ENCODE assay signal across 8 cellular contexts in the genomic region with DNA sequence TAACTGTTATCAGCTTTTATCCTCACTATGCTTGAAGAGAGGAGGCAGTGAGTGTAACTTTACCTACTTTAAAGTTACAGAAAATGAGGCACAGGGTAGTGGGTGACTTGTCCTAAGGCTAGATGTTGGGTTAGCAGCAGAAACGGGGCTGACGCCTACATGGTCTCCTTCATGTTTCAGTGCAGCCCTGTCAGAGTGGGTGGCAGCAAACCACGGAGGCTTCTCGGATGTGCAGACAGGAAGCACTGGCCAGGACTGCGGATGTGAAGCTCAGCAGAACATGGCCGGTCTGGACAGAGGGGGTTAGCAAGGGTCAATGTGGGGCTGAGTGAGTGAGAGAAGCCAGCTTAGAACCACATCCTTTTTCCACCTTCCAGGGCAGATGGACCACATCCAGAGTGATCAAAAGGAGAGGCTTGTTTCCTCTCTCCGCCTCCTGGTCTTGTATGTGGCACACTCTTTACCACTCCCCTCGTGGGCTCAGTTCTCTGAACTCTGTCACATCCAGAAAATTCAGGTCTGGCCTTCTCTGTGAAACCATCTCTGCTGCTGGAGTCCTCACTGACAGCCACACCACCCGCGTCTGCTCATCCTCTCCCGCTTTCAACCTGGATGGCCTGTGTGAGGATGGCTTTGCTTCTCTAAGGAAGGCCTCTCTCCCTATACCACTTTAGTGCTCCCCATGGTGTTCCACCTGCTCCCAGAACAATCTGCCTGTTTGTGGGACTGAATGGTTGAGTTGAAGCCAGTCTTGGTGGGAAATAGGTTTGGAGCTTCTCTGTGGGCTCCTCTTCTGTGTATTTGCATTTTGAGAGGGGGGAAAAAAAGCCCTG. TPM values are rescaled to one million over a fixed set of nuclear protein-coding genes. Genes with fewer than 3 reads are reported as not detected.
A peak's percentile ranks its signal among the peaks of the same experiment; 100 is the strongest.
DNase-seq lines count a peak whose midpoint lies in the region; ATAC-seq and TF ChIP-seq lines count a peak whose summit lies in the region.

No MANE protein-coding gene starts in this region.

- H3K4me3 ChIP-seq in spleen, result peak overlapping the region in 2 of 8 donors; percentile 17 to 48

- no peak for TF ChIP-seq POLR2A in spleen (IDR thresholded peaks at IDR 0.05)

- intact Hi-C loops in activated T-helper 1 cell treated with anti-CD3 and anti-CD28 coated beads, Interleukin-12 subunit alpha, Interleukin-12 subunit beta, Interleukin-2, Interleukin-4 antibody, amounts not matched to agents 30 ng/mL and 10 ng/mL and 1 ng/mL, durations not matched to agents 14 hours and 24 hours and 36 hours (cut with micrococcal nuclease), result loop anchor here (1.0 to 2.0 kb wide), 4 partner anchors 10 to 51 kb away; a partner anchor contains a TSS
- intact Hi-C loops in head of caudate nucleus (cut with DNase I), result no loop called here
- intact Hi-C loops in spleen (cut with DNase I; ENCODE audit: low total_unique reads), result no loop called here

- DNase-seq in EH (ENCODE audit: low read depth) (peak; percentile 52), MV-4-11 (lab: John Stamatoyannopoulos, UW) (peak; percentile 93), head of caudate nucleus (peak in 41 of 42 donors; percentile 16 to 74 (median 50)), spleen (peak; percentile 94), DMS79 (lab: John Stamatoyannopoulos, UW) (no peak), SIG-M5 treated with dmso at 0.1 percent for 504 hours (lab: John Stamatoyannopoulos, UW; ENCODE audit: unreplicated experiment) (no peak)
- peak; percentile 75 for DNase-seq in activated T-helper 1 cell treated with anti-CD3 and anti-CD28 coated beads, Interleukin-12 subunit alpha, Interleukin-12 subunit beta, Interleukin-2, Interleukin-4 antibody, amounts not matched to agents 30 ng/mL and 10 ng/mL and 1 ng/mL, durations not matched to agents 14 hours and 24 hours and 36 hours (ENCODE audit: low spot score)

- H3K36me3 Mint-ChIP-seq in activated T-helper 1 cell treated with anti-CD3 and anti-CD28 coated beads, Interleukin-12 subunit alpha, Interleukin-12 subunit beta, Interleukin-2, Interleukin-4 antibody, amounts not matched to agents 30 ng/mL and 10 ng/mL and 1 ng/mL, durations not matched to agents 14 hours and 24 hours and 36 hours (ENCODE audit: low read depth), result peaks cover 21% of the 10 kb centered on the region

- no peak for TF ChIP-seq CTCF in spleen (IDR thresholded peaks at IDR 0.05 in 8 of 11, conservative IDR thresholded peaks at IDR 0.05 in 3 of 11)

- peaks cover 94% of the 10 kb centered on the region for H3K4me1 Mint-ChIP-seq in activated T-helper 1 cell treated with anti-CD3 and anti-CD28 coated beads, Interleukin-12 subunit alpha, Interleukin-12 subunit beta, Interleukin-2, Interleukin-4 antibody, amounts not matched to agents 30 ng/mL and 10 ng/mL and 1 ng/mL, durations not matched to agents 14 hours and 24 hours and 36 hours (ENCODE audit: low read depth)

- ATAC-seq in GM21717 (IDR thresholded peaks at IDR 0.05; ENCODE audit: unreplicated experiment), result peak; percentile 78

- H3K27me3 Mint-ChIP-seq in activated T-helper 1 cell treated with anti-CD3 and anti-CD28 coated beads, Interleukin-12 subunit alpha, Interleukin-12 subunit beta, Interleukin-2, Interleukin-4 antibody, amounts not matched to agents 30 ng/mL and 10 ng/mL and 1 ng/mL, durations not matched to agents 14 hours and 24 hours and 36 hours (ENCODE audit: insufficient read depth), result no peaks in the 10 kb centered on the region

- peak overlapping the region; percentile 76 for H3K4me3 Mint-ChIP-seq in activated T-helper 1 cell treated with anti-CD3 and anti-CD28 coated beads, Interleukin-12 subunit alpha, Interleukin-12 subunit beta, Interleukin-2, Interleukin-4 antibody, amounts not matched to agents 30 ng/mL and 10 ng/mL and 1 ng/mL, durations not matched to agents 14 hours and 24 hours and 36 hours

- H3K9me3 ChIP-seq in spleen, result no peaks in the 10 kb centered on the region

- peaks cover 0 to 8% (median 0%) of the 10 kb centered on the region in 6 donors for H3K36me3 ChIP-seq in spleen

- H3K27ac Mint-ChIP-seq in activated T-helper 1 cell treated with anti-CD3 and anti-CD28 coated beads, Interleukin-12 subunit alpha, Interleukin-12 subunit beta, Interleukin-2, Interleukin-4 antibody, amounts not matched to agents 30 ng/mL and 10 ng/mL and 1 ng/mL, durations not matched to agents 14 hours and 24 hours and 36 hours, result peak overlapping the region; percentile 92

- H3K9me3 Mint-ChIP-seq in activated T-helper 1 cell treated with anti-CD3 and anti-CD28 coated beads, Interleukin-12 subunit alpha, Interleukin-12 subunit beta, Interleukin-2, Interleukin-4 antibody, amounts not matched to agents 30 ng/mL and 10 ng/mL and 1 ng/mL, durations not matched to agents 14 hours and 24 hours and 36 hours, result no peaks in the 10 kb centered on the region

- H3K27ac ChIP-seq in spleen, result peak overlapping the region; percentile 44 to 89 (median 78)

- H3K27me3 ChIP-seq in spleen (replicated peaks in 1 of 7), result no peaks in the 10 kb centered on the region

- peaks cover 63 to 100% (median 99%) of the 10 kb centered on the region in 6 donors for H3K4me1 ChIP-seq in spleen

- WGBS in spleen, 5 donors, result 12 to 25% (median 16%) methylated on average over 9 to 11 of the region's 11 CpGs

RNA-seq across cellular contexts. Expression of a gene that starts 14.1 kb away (rescaled TPM):
- 91.3 and 94.3 TPM in 2 replicates for total RNA-seq in activated T-helper 1 cell treated with anti-CD3 and anti-CD28 coated beads, Interleukin-12 subunit alpha, Interleukin-12 subunit beta, Interleukin-2, Interleukin-4 antibody, amounts not matched to agents 30 ng/mL and 10 ng/mL and 1 ng/mL, durations not matched to agents 14 hours and 24 hours and 36 hours
- 100 to 1,000 TPM in 3 of 7 donors, 10 to 100 TPM in 4; 76.1 to 120 (median 96.1) TPM for total RNA-seq in spleen
- 10 to 100 TPM; 10.7 to 20.4 (median 11.3) TPM for polyA plus RNA-seq in spleen

RNA-seq across cellular contexts. Expression of a gene that starts 50.8 kb away (rescaled TPM):
- 0.08 TPM in 1 of 2 replicates, not detected in the other for total RNA-seq in activated T-helper 1 cell treated with anti-CD3 and anti-CD28 coated beads, Interleukin-12 subunit alpha, Interleukin-12 subunit beta, Interleukin-2, Interleukin-4 antibody, amounts not matched to agents 30 ng/mL and 10 ng/mL and 1 ng/mL, durations not matched to agents 14 hours and 24 hours and 36 hours
- not detected for total RNA-seq in spleen
- polyA plus RNA-seq in spleen, result not detected

Comparison
In these comparisons a context has a peak if more than half of its experiments do, and no peak if none do; other contexts are left out.
1. DNase-seq: peak in EH (single experiment), MV-4-11 (single experiment), activated T-helper 1 cell treated with anti-CD3 and anti-CD28 coated beads, Interleukin-12 subunit alpha, Interleukin-12 subunit beta, Interleukin-2, Interleukin-4 antibody, amounts not matched to agents 30 ng/mL and 10 ng/mL and 1 ng/mL, durations not matched to agents 14 hours and 24 hours and 36 hours (single experiment), head of caudate nucleus (41 of 42) and spleen (single experiment); none in DMS79 (single experiment) and SIG-M5 treated with dmso at 0.1 percent for 504 hours (single experiment).